ENCODE assay signal across 17 cellular contexts in genomic region chr1:33025180-33025569, GRCh38. TPM values are rescaled to one million over a fixed set of nuclear protein-coding genes. Genes with fewer than 3 reads are reported as not detected.
DNase-seq lines count a peak whose midpoint lies in the region; ATAC-seq lines count a peak whose summit lies in the region.
"Had no signal": no experiment of that assay in that cellular context is flagged by ENCODE, and none has a peak within 500 bp of the region (broad histone marks: within the 10 kb centered on the region; RNA-seq: fewer than 3 reads in every experiment).

No MANE protein-coding gene starts in this region.

- H3K36me3 Mint-ChIP-seq in activated T-cell treated with anti-CD3 and anti-CD28 coated beads, Interleukin-2, amount 50 U/mL, for 24 hours (ENCODE audit: low read depth), result peaks cover 91% of the 10 kb centered on the region
- H3K36me3 Mint-ChIP-seq in activated naive CD8-positive, alpha-beta T cell treated with anti-CD3 and anti-CD28 coated beads for 36 hours, result peaks cover 50% of the 10 kb centered on the region
- peaks cover 87% of the 10 kb centered on the region for H3K36me3 Mint-ChIP-seq in stimulated activated effector memory CD8-positive, alpha-beta T cell treated with anti-CD3 and anti-CD28 coated beads, Interleukin-12 subunit alpha, Interleukin-12 subunit beta, amount 100 ng/mL, for 72 hours

- H3K4me1 Mint-ChIP-seq in activated T-cell treated with anti-CD3 and anti-CD28 coated beads, Interleukin-2, amount 50 U/mL, for 24 hours (ENCODE audit: low read depth), result peaks cover 72% of the 10 kb centered on the region
- peaks cover 55% of the 10 kb centered on the region for H3K4me1 Mint-ChIP-seq in activated naive CD8-positive, alpha-beta T cell treated with anti-CD3 and anti-CD28 coated beads for 36 hours
- peaks cover 41% of the 10 kb centered on the region for H3K4me1 Mint-ChIP-seq in stimulated activated effector memory CD8-positive, alpha-beta T cell treated with anti-CD3 and anti-CD28 coated beads, Interleukin-12 subunit alpha, Interleukin-12 subunit beta, amount 100 ng/mL, for 72 hours

- in situ Hi-C loops in ACHN (cut with HindIII; ENCODE audit: low pct_ligation_motif_present, low pct_unique_long_range_greater_than_20kb, low sequenced_read_pairs), result no loop called here

- no peaks in the 10 kb centered on the region for H3K9me3 Mint-ChIP-seq in activated T-cell treated with anti-CD3 and anti-CD28 coated beads, Interleukin-2, amount 50 U/mL, for 24 hours
- H3K9me3 Mint-ChIP-seq in activated naive CD8-positive, alpha-beta T cell treated with anti-CD3 and anti-CD28 coated beads for 36 hours, result no peaks in the 10 kb centered on the region
- H3K9me3 Mint-ChIP-seq in stimulated activated effector memory CD8-positive, alpha-beta T cell treated with anti-CD3 and anti-CD28 coated beads, Interleukin-12 subunit alpha, Interleukin-12 subunit beta, amount 100 ng/mL, for 72 hours, result no peaks in the 10 kb centered on the region
- H3K9me3 Mint-ChIP-seq: CD8-positive, alpha-beta T cell; GM23338 had no signal

- peak; percentile 8 for ATAC-seq in HG03378 (IDR thresholded peaks at IDR 0.05; ENCODE audit: unreplicated experiment)
- no peak for ATAC-seq in stimulated activated effector memory CD8-positive, alpha-beta T cell treated with anti-CD3 and anti-CD28 coated beads, Interleukin-12 subunit alpha, Interleukin-12 subunit beta, amount 100 ng/mL, for 72 hours
- no peak for ATAC-seq in GM18907 (IDR thresholded peaks at IDR 0.05; ENCODE audit: unreplicated experiment)
- ATAC-seq: CD8-positive, alpha-beta T cell; GM23338; SK-N-SH treated with all-trans-retinoic acid at 6 μM for 48 hours had no signal

- no peak for DNase-seq in activated T-cell treated with anti-CD3 and anti-CD28 coated beads, Interleukin-2, amount 50 U/mL, for 24 hours
- no peak for DNase-seq in activated T-cell treated with anti-CD3 and anti-CD28 coated beads for 4 hours
- no peak for DNase-seq in activated naive CD8-positive, alpha-beta T cell treated with anti-CD3 and anti-CD28 coated beads for 36 hours
- no peak for DNase-seq in stimulated activated effector memory CD8-positive, alpha-beta T cell treated with anti-CD3 and anti-CD28 coated beads, Interleukin-12 subunit alpha, Interleukin-12 subunit beta, amount 100 ng/mL, for 72 hours (ENCODE audit: low spot score in 2 of 2)
- DNase-seq in ACHN, result no peak
- DNase-seq in stimulated activated CD4-positive, alpha-beta T cell treated with anti-CD3 and anti-CD28 coated beads, Interleukin-1b, Interleukin-23, amount 100 ng/mL, for 48 hours, result no peak
- DNase-seq: CD8-positive, alpha-beta T cell; foreskin fibroblast; MG63; NCI-H1436 treated with DMSO at 0.1 percent for 48 hours; NCI-H2171 treated with DMSO at 0.1 percent for 48 hours; NCI-H748 treated with DMSO at 0.1 percent for 48 hours; stimulated activated naive CD4-positive, alpha-beta T cell had no signal

- peak overlapping the region; percentile 10 for H3K4me3 Mint-ChIP-seq in activated T-cell treated with anti-CD3 and anti-CD28 coated beads, Interleukin-2, amount 50 U/mL, for 24 hours
- peak overlapping the region; percentile 7 for H3K4me3 Mint-ChIP-seq in activated naive CD8-positive, alpha-beta T cell treated with anti-CD3 and anti-CD28 coated beads for 36 hours
- H3K4me3 Mint-ChIP-seq in stimulated activated effector memory CD8-positive, alpha-beta T cell treated with anti-CD3 and anti-CD28 coated beads, Interleukin-12 subunit alpha, Interleukin-12 subunit beta, amount 100 ng/mL, for 72 hours, result peak overlapping the region; percentile 41
- H3K4me3 Mint-ChIP-seq: CD8-positive, alpha-beta T cell; GM23338 had no signal

- H3K27me3 Mint-ChIP-seq in activated T-cell treated with anti-CD3 and anti-CD28 coated beads, Interleukin-2, amount 50 U/mL, for 24 hours, result no peaks in the 10 kb centered on the region
- H3K27me3 Mint-ChIP-seq in activated naive CD8-positive, alpha-beta T cell treated with anti-CD3 and anti-CD28 coated beads for 36 hours, result no peaks in the 10 kb centered on the region

- H3K27ac Mint-ChIP-seq in activated T-cell treated with anti-CD3 and anti-CD28 coated beads, Interleukin-2, amount 50 U/mL, for 24 hours, result peak overlapping the region; percentile 95
- H3K27ac Mint-ChIP-seq in activated naive CD8-positive, alpha-beta T cell treated with anti-CD3 and anti-CD28 coated beads for 36 hours, result peak overlapping the region; percentile 88
- peak overlapping the region; percentile 75 for H3K27ac Mint-ChIP-seq in stimulated activated effector memory CD8-positive, alpha-beta T cell treated with anti-CD3 and anti-CD28 coated beads, Interleukin-12 subunit alpha, Interleukin-12 subunit beta, amount 100 ng/mL, for 72 hours
- H3K27ac Mint-ChIP-seq: CD8-positive, alpha-beta T cell; GM23338 had no signal

RNA-seq across cellular contexts. Expression of gene AK2, which starts 11.5 kb away (rescaled TPM):
- 100 to 1,000 TPM; 372 to 389 TPM for total RNA-seq in activated naive CD8-positive, alpha-beta T cell treated with anti-CD3 and anti-CD28 coated beads for 36 hours

RNA-seq across cellular contexts. Expression of gene AZIN2, which starts 55.8 kb away (rescaled TPM):
- total RNA-seq in activated naive CD8-positive, alpha-beta T cell treated with anti-CD3 and anti-CD28 coated beads for 36 hours, result 1 to 10 TPM; 1.8 to 3.6 TPM
